Comparison of ENCODE assay signal across 8 cellular contexts in genomic region chr11:64876835-64877341, GRCh38. TPM values are rescaled to one million over a fixed set of nuclear protein-coding genes. Genes with fewer than 3 reads are reported as not detected.
A peak's percentile ranks its signal among the peaks of the same experiment; 100 is the strongest.
DNase-seq lines count a peak whose midpoint lies in the region; ATAC-seq and TF ChIP-seq lines count a peak whose summit lies in the region.

No MANE protein-coding gene starts in this region.

- H3K9ac ChIP-seq in stomach smooth muscle (ENCODE audit: low read length in 2 of 2), result peak overlapping the region; percentile 81 to 91

- no peak for TF ChIP-seq CTCF in heart left ventricle (IDR thresholded peaks at IDR 0.05)
- TF ChIP-seq CTCF in adrenal gland (IDR thresholded peaks at IDR 0.05), result no peak

- H3K27me3 ChIP-seq in heart left ventricle (no peaks in the 10 kb centered on the region), adrenal gland (no peaks in the 10 kb centered on the region), stomach smooth muscle (ENCODE audit: control insufficient read depth in 1 of 2, insufficient read depth in 2 of 2, low read length in 2 of 2) (no peaks in the 10 kb centered on the region)

- H3K27ac ChIP-seq in heart left ventricle, result peak overlapping the region; percentile 0 to 97 (median 90)
- H3K27ac ChIP-seq in adrenal gland, result peak overlapping the region; percentile 1 to 88 (median 62)
- H3K27ac ChIP-seq in stomach smooth muscle (ENCODE audit: low read length), result peak overlapping the region; percentile 89

- intact Hi-C loops in heart left ventricle (cut with DNase I) (loop anchor here in 1 of 10 donors (2.0 kb wide), 1 partner anchor 14 kb away; no protein-coding TSS in a partner anchor), Right ventricle myocardium superior (cut with DNase I) (no loop called here), adrenal gland (cut with DNase I) (no loop called here)

- H3K36me3 ChIP-seq in heart left ventricle (peaks cover 0 to 31% (median 27%) of the 10 kb centered on the region in 9 donors), adrenal gland (replicated peaks in 1 of 2) (peaks cover 0 to 21% of the 10 kb centered on the region in 2 donors), stomach smooth muscle (ENCODE audit: control insufficient read depth in 2 of 2, insufficient read depth in 2 of 2, low read length in 2 of 2) (peaks cover 7 to 13% of the 10 kb centered on the region in 2 donors)

- H3K4me1 ChIP-seq in heart left ventricle (peaks cover 6 to 81% (median 72%) of the 10 kb centered on the region in 12 donors), adrenal gland (replicated peaks in 1 of 2) (peaks cover 24 to 50% of the 10 kb centered on the region in 2 donors), stomach smooth muscle (ENCODE audit: control insufficient read depth, insufficient read depth, low read length) (peaks cover 57% of the 10 kb centered on the region)

- H3K9me3 ChIP-seq in heart left ventricle, result no peaks in the 10 kb centered on the region
- H3K9me3 ChIP-seq in adrenal gland (replicated peaks in 1 of 3), result no peaks in the 10 kb centered on the region
- no peaks in the 10 kb centered on the region for H3K9me3 ChIP-seq in stomach smooth muscle (ENCODE audit: control insufficient read depth in 2 of 2, low read length in 2 of 2)

- DNase-seq in heart left ventricle (peak in 1 of 5 donors; percentile 50), Right ventricle myocardium superior (no peak), adrenal gland (peak in 6 of 7 donors; percentile 64 to 82 (median 74)), kidney glomerular epithelial cell (lab: John Stamatoyannopoulos, UW) (peak; percentile 80)
- no peak for DNase-seq in central memory CD4-positive, alpha-beta T cell

- TF ChIP-seq POLR2A in heart left ventricle (IDR thresholded peaks at IDR 0.05) (no peak), adrenal gland (IDR thresholded peaks at IDR 0.05) (peak in 1 of 2 donors; percentile 29)

- ATAC-seq in heart left ventricle (no peak), Right ventricle myocardium superior (ENCODE audit: poor library complexity) (no peak), HG02798 (IDR thresholded peaks at IDR 0.05; ENCODE audit: poor library complexity, unreplicated experiment) (no peak), GM18520 (IDR thresholded peaks at IDR 0.05; ENCODE audit: unreplicated experiment) (no peak)

- 2 to 23% (median 9%) methylated on average over 13 to 14 of the region's 14 CpGs for WGBS in heart left ventricle, 4 donors
- WGBS in adrenal gland, 4 donors, result 21 to 42% (median 25%) methylated on average over 12 to 14 of the region's 14 CpGs

- H3K4me3 ChIP-seq in heart left ventricle, result peak overlapping the region; percentile 66 to 98 (median 88)
- peak overlapping the region in 1 of 4 donors; percentile 93 for H3K4me3 ChIP-seq in adrenal gland
- peak overlapping the region; percentile 92 to 99 for H3K4me3 ChIP-seq in stomach smooth muscle (ENCODE audit: low read length in 2 of 2)

RNA-seq across cellular contexts. Expression of gene EHD1, which starts 1.5 kb away (rescaled TPM):
- 100 to 1,000 TPM in 1 of 9 donors, 10 to 100 TPM in 8; 38.2 to 102 (median 58.2) TPM for total RNA-seq in heart left ventricle
- polyA plus RNA-seq in heart left ventricle, result 10 to 100 TPM; 27.9 to 50.4 TPM
- 47.4 TPM for total RNA-seq in Right ventricle myocardium superior
- 100 to 1,000 TPM in 1 of 8 donors, 10 to 100 TPM in 7; 38.5 to 107 (median 57.1) TPM for total RNA-seq in adrenal gland
- 10 to 100 TPM; 14.3 to 50.4 (median 20.0) TPM for polyA plus RNA-seq in adrenal gland

RNA-seq across cellular contexts. Expression of gene CDC42BPG, which starts 32.4 kb away (rescaled TPM):
- under 1 TPM in 8 of 9 donors, not detected in 1; 0.12 to 0.50 (median 0.26) TPM for total RNA-seq in heart left ventricle
- polyA plus RNA-seq in heart left ventricle, result under 1 TPM; 0.12 to 0.15 TPM
- 0.35 TPM for total RNA-seq in Right ventricle myocardium superior
- total RNA-seq in adrenal gland, result 10 to 100 TPM in 2 of 8 donors, 1 to 10 TPM in 6; 4.9 to 12.9 (median 9.1) TPM
- polyA plus RNA-seq in adrenal gland, result 1 to 10 TPM; 3.3 to 7.4 (median 4.9) TPM

RNA-seq across cellular contexts. Expression of gene ATG2A, which starts 40.1 kb away (rescaled TPM):
- total RNA-seq in heart left ventricle, result 10 to 100 TPM; 11.4 to 38.5 (median 18.4) TPM
- 10 to 100 TPM; 12.8 to 16.1 TPM for polyA plus RNA-seq in heart left ventricle
- total RNA-seq in Right ventricle myocardium superior, result 11.5 TPM
- total RNA-seq in adrenal gland, result 10 to 100 TPM; 27.2 to 43.5 (median 34.3) TPM
- 10 to 100 TPM in 2 of 3 donors, 1 to 10 TPM in 1; 3.6 to 43.3 (median 32.4) TPM for polyA plus RNA-seq in adrenal gland

RNA-seq across cellular contexts. Expression of gene PPP2R5B, which starts 47.6 kb away (rescaled TPM):
- total RNA-seq in heart left ventricle (10 to 100 TPM; 17.5 to 32.5 (median 22.3) TPM), Right ventricle myocardium superior (20.6 TPM), adrenal gland (10 to 100 TPM; 11.4 to 26.6 (median 21.2) TPM)
- polyA plus RNA-seq in heart left ventricle (10 to 100 TPM; 27.1 to 34.3 TPM), adrenal gland (10 to 100 TPM; 10.7 to 51.3 (median 25.6) TPM)

RNA-seq across cellular contexts. Expression of gene GPHA2, which starts 58.8 kb away (rescaled TPM):
- under 1 TPM in 1 of 9 donors, not detected in 8; 0.48 TPM for total RNA-seq in heart left ventricle
- polyA plus RNA-seq in heart left ventricle, result not detected
- not detected for total RNA-seq in Right ventricle myocardium superior
- not detected for total RNA-seq in adrenal gland
- polyA plus RNA-seq in adrenal gland, result under 1 TPM in 1 of 3 donors, not detected in 2; 0.67 TPM

Comparison
In these comparisons a context has a peak if more than half of its experiments do, and no peak if none do; other contexts are left out.
1. DNase-seq: peak in adrenal gland (6 of 7) and kidney glomerular epithelial cell (single experiment); none in Right ventricle myocardium superior (single experiment) and central memory CD4-positive, alpha-beta T cell (single experiment).
2. Peak in every context shown above with its lines, with median percentiles within 50 percentile points of each other: H3K27ac ChIP-seq.